1 cellular context compared by ENCODE assay signal in the genomic region with DNA sequence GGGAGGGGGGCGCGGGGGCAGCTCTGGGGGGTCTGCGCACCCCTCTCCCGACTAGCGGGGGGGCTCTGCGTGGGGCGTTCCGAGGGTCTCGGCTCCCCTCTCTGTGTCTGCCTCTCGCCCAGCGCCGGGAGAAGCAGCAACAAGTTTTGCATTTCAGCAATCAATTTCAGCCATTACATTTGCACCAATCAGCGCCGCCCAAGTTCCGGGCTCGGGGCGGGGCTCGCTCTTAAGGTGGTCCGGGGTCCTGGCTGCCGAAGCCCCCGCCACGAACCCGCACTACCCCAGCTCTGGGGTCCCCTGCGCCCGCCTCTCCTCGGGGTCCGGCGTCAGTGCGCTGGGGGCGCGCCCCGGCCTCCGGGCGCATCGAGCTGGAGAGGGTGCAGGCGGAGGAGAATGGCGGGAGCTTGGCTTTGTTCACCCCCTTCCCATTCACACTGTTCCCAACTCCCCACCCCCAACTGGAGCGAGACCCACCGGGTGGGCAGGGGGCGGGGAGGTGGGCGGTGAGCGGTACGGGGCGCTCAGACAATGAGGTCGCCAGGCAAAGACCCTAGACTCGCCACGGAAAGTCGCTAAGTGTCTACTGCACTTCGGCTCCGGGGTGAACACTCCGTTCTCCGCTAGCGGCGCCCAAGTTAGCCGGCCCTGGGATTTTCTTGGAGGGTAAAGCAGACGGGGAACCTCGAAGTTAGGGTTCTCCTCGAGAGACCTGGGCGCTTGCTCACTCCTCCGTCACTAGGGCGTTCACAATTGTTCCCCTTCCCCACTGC.
TF ChIP-seq lines count a peak whose summit lies in the region.

A gene (minus strand): TSS at position 141 of the 773 bp plus-strand sequence. CDS start 1,213 bp downstream, outside the sequence.

TF ChIP-seq in HEK293, 187 proteins besides CTCF, POLR2A, EP300 and RAD21 (continued from another document and continues in another):
- TF ChIP-seq, protein P1, sequence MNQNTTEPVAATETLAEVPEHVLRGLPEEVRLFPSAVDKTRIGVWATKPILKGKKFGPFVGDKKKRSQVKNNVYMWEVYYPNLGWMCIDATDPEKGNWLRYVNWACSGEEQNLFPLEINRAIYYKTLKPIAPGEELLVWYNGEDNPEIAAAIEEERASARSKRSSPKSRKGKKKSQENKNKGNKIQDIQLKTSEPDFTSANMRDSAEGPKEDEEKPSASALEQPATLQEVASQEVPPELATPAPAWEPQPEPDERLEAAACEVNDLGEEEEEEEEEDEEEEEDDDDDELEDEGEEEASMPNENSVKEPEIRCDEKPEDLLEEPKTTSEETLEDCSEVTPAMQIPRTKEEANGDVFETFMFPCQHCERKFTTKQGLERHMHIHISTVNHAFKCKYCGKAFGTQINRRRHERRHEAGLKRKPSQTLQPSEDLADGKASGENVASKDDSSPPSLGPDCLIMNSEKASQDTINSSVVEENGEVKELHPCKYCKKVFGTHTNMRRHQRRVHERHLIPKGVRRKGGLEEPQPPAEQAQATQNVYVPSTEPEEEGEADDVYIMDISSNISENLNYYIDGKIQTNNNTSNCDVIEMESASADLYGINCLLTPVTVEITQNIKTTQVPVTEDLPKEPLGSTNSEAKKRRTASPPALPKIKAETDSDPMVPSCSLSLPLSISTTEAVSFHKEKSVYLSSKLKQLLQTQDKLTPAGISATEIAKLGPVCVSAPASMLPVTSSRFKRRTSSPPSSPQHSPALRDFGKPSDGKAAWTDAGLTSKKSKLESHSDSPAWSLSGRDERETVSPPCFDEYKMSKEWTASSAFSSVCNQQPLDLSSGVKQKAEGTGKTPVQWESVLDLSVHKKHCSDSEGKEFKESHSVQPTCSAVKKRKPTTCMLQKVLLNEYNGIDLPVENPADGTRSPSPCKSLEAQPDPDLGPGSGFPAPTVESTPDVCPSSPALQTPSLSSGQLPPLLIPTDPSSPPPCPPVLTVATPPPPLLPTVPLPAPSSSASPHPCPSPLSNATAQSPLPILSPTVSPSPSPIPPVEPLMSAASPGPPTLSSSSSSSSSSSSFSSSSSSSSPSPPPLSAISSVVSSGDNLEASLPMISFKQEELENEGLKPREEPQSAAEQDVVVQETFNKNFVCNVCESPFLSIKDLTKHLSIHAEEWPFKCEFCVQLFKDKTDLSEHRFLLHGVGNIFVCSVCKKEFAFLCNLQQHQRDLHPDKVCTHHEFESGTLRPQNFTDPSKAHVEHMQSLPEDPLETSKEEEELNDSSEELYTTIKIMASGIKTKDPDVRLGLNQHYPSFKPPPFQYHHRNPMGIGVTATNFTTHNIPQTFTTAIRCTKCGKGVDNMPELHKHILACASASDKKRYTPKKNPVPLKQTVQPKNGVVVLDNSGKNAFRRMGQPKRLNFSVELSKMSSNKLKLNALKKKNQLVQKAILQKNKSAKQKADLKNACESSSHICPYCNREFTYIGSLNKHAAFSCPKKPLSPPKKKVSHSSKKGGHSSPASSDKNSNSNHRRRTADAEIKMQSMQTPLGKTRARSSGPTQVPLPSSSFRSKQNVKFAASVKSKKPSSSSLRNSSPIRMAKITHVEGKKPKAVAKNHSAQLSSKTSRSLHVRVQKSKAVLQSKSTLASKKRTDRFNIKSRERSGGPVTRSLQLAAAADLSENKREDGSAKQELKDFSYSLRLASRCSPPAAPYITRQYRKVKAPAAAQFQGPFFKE (tag by site-specific recombination; IDR thresholded peaks at IDR 0.05; ENCODE audit: borderline replicate concordance), result no peak
- TF ChIP-seq, protein P2, sequence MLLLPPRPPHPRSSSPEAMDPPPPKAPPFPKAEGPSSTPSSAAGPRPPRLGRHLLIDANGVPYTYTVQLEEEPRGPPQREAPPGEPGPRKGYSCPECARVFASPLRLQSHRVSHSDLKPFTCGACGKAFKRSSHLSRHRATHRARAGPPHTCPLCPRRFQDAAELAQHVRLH (tag by site-specific recombination; IDR thresholded peaks at IDR 0.05), result no peak
- TF ChIP-seq ZNF658 (tag by site-specific recombination; IDR thresholded peaks at IDR 0.05) (no peak), ZNF623 (tag by site-specific recombination; IDR thresholded peaks at IDR 0.05) (no peak), ZNF654 (tag by site-specific recombination; IDR thresholded peaks at IDR 0.05; ENCODE audit: low read depth) (no peak), ZNF138 (tag by site-specific recombination; IDR thresholded peaks at IDR 0.05; ENCODE audit: borderline replicate concordance) (no peak), GLI4 (tag by site-specific recombination; IDR thresholded peaks at IDR 0.05) (no peak), ZNF10 (tag by site-specific recombination; IDR thresholded peaks at IDR 0.05) (no peak), ZNF76 (tag by site-specific recombination; IDR thresholded peaks at IDR 0.05; ENCODE audit: borderline replicate concordance, low read depth) (no peak), ZNF341 (tag by site-specific recombination; IDR thresholded peaks at IDR 0.05; ENCODE audit: low read depth) (no peak), ZNF211 (tag by site-specific recombination; IDR thresholded peaks at IDR 0.05; ENCODE audit: low read depth) (no peak), ZNF596 (tag by site-specific recombination; IDR thresholded peaks at IDR 0.05) (0 out of 2 replicates have a peak, but pooled peaks have one; percentile 24), ZNF768 (tag by site-specific recombination; IDR thresholded peaks at IDR 0.05) (no peak), SCRT2 (tag by site-specific recombination; IDR thresholded peaks at IDR 0.05) (peak; percentile 96), GLI2 (tag by site-specific recombination; IDR thresholded peaks at IDR 0.05; ENCODE audit: borderline replicate concordance, low read depth) (no peak), ZBTB17 (tag by site-specific recombination; IDR thresholded peaks at IDR 0.05) (no peak), TCF7L2 (IDR thresholded peaks at IDR 0.05; ENCODE audit: borderline replicate concordance, low read depth, low read length) (no peak), PRDM1 (tag by site-specific recombination; IDR thresholded peaks at IDR 0.05) (no peak), ZNF561 (tag by site-specific recombination; IDR thresholded peaks at IDR 0.05; ENCODE audit: borderline replicate concordance) (no peak; the same call in 1 of the 2 replicates), ZNF404 (tag by site-specific recombination; IDR thresholded peaks at IDR 0.05) (no peak), KLF8 (tag by site-specific recombination; IDR thresholded peaks at IDR 0.05) (no peak), ZNF239 (tag by site-specific recombination; IDR thresholded peaks at IDR 0.05) (no peak), KLF10 (tag by site-specific recombination; IDR thresholded peaks at IDR 0.05) (no peak), KLF7 (tag by site-specific recombination; IDR thresholded peaks at IDR 0.05; ENCODE audit: borderline replicate concordance) (no peak), ZNF791 (tag by site-specific recombination; IDR thresholded peaks at IDR 0.05) (no peak), ZNF157 (tag by site-specific recombination; IDR thresholded peaks at IDR 0.05) (no peak), ZNF677 (tag by site-specific recombination; IDR thresholded peaks at IDR 0.05) (no peak), ZNF416 (tag by site-specific recombination; IDR thresholded peaks at IDR 0.05) (no peak), ZNF549 (tag by site-specific recombination; IDR thresholded peaks at IDR 0.05) (no peak), ZIC2 (tag by site-specific recombination; IDR thresholded peaks at IDR 0.05) (peak; percentile 39; the same call in 1 of the 2 replicates), ZNF133 (tag by site-specific recombination; IDR thresholded peaks at IDR 0.05) (no peak), ZNF660 (tag by site-specific recombination; IDR thresholded peaks at IDR 0.05) (no peak; the same call in 1 of the 2 replicates), ZNF140 (tag by site-specific recombination; IDR thresholded peaks at IDR 0.05) (no peak), ZNF560 (tag by site-specific recombination; IDR thresholded peaks at IDR 0.05; ENCODE audit: borderline replicate concordance) (no peak), SETDB1 (IDR thresholded peaks at IDR 0.05; ENCODE audit: insufficient read length, low read length) (no peak), ZNF629 (tag by site-specific recombination; IDR thresholded peaks at IDR 0.05) (no peak), ZBTB20 (tag by site-specific recombination; IDR thresholded peaks at IDR 0.05) (no peak), ZNF132 (tag by site-specific recombination; IDR thresholded peaks at IDR 0.05; ENCODE audit: borderline replicate concordance) (no peak), ZNF670 (tag by site-specific recombination; IDR thresholded peaks at IDR 0.05; ENCODE audit: low read depth) (no peak), ZNF112 (tag by site-specific recombination; IDR thresholded peaks at IDR 0.05) (no peak), ZBTB48 (tag by site-specific recombination; IDR thresholded peaks at IDR 0.05) (no peak; the same call in 1 of the 2 replicates), GFI1B (tag by site-specific recombination; IDR thresholded peaks at IDR 0.05) (no peak), SALL2 (tag by site-specific recombination; IDR thresholded peaks at IDR 0.05; ENCODE audit: borderline replicate concordance) (no peak), ZNF335 (tag by site-specific recombination; conservative IDR thresholded peaks at IDR 0.05) (peak; percentile 92)
- TF ChIP-seq, protein P3, sequence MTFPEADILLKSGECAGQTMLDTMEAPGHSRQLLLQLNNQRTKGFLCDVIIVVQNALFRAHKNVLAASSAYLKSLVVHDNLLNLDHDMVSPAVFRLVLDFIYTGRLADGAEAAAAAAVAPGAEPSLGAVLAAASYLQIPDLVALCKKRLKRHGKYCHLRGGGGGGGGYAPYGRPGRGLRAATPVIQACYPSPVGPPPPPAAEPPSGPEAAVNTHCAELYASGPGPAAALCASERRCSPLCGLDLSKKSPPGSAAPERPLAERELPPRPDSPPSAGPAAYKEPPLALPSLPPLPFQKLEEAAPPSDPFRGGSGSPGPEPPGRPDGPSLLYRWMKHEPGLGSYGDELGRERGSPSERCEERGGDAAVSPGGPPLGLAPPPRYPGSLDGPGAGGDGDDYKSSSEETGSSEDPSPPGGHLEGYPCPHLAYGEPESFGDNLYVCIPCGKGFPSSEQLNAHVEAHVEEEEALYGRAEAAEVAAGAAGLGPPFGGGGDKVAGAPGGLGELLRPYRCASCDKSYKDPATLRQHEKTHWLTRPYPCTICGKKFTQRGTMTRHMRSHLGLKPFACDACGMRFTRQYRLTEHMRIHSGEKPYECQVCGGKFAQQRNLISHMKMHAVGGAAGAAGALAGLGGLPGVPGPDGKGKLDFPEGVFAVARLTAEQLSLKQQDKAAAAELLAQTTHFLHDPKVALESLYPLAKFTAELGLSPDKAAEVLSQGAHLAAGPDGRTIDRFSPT (tag by site-specific recombination; IDR thresholded peaks at IDR 0.05), result no peak
- TF ChIP-seq, protein P4, sequence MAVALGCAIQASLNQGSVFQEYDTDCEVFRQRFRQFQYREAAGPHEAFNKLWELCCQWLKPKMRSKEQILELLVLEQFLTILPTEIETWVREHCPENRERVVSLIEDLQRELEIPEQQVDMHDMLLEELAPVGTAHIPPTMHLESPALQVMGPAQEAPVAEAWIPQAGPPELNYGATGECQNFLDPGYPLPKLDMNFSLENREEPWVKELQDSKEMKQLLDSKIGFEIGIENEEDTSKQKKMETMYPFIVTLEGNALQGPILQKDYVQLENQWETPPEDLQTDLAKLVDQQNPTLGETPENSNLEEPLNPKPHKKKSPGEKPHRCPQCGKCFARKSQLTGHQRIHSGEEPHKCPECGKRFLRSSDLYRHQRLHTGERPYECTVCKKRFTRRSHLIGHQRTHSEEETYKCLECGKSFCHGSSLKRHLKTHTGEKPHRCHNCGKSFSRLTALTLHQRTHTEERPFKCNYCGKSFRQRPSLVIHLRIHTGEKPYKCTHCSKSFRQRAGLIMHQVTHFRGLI (tag by site-specific recombination; IDR thresholded peaks at IDR 0.05), result no peak
- TF ChIP-seq, protein P5, sequence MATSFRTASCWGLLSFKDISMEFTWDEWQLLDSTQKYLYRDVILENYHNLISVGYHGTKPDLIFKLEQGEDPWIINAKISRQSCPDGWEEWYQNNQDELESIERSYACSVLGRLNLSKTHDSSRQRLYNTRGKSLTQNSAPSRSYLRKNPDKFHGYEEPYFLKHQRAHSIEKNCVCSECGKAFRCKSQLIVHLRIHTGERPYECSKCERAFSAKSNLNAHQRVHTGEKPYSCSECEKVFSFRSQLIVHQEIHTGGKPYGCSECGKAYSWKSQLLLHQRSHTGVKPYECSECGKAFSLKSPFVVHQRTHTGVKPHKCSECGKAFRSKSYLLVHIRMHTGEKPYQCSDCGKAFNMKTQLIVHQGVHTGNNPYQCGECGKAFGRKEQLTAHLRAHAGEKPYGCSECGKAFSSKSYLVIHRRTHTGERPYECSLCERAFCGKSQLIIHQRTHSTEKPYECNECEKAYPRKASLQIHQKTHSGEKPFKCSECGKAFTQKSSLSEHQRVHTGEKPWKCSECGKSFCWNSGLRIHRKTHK (tag by site-specific recombination; IDR thresholded peaks at IDR 0.05), result no peak
- TF ChIP-seq, protein P6, sequence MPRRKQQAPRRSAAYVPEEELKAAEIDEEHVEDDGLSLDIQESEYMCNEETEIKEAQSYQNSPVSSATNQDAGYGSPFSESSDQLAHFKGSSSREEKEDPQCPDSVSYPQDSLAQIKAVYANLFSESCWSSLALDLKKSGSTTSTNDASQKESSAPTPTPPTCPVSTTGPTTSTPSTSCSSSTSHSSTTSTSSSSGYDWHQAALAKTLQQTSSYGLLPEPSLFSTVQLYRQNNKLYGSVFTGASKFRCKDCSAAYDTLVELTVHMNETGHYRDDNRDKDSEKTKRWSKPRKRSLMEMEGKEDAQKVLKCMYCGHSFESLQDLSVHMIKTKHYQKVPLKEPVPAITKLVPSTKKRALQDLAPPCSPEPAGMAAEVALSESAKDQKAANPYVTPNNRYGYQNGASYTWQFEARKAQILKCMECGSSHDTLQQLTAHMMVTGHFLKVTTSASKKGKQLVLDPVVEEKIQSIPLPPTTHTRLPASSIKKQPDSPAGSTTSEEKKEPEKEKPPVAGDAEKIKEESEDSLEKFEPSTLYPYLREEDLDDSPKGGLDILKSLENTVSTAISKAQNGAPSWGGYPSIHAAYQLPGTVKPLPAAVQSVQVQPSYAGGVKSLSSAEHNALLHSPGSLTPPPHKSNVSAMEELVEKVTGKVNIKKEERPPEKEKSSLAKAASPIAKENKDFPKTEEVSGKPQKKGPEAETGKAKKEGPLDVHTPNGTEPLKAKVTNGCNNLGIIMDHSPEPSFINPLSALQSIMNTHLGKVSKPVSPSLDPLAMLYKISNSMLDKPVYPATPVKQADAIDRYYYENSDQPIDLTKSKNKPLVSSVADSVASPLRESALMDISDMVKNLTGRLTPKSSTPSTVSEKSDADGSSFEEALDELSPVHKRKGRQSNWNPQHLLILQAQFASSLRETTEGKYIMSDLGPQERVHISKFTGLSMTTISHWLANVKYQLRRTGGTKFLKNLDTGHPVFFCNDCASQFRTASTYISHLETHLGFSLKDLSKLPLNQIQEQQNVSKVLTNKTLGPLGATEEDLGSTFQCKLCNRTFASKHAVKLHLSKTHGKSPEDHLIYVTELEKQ (tag by site-specific recombination; IDR thresholded peaks at IDR 0.05; ENCODE audit: borderline replicate concordance), result no peak
- TF ChIP-seq, protein P7, sequence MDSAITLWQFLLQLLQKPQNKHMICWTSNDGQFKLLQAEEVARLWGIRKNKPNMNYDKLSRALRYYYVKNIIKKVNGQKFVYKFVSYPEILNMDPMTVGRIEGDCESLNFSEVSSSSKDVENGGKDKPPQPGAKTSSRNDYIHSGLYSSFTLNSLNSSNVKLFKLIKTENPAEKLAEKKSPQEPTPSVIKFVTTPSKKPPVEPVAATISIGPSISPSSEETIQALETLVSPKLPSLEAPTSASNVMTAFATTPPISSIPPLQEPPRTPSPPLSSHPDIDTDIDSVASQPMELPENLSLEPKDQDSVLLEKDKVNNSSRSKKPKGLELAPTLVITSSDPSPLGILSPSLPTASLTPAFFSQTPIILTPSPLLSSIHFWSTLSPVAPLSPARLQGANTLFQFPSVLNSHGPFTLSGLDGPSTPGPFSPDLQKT (IDR thresholded peaks at IDR 0.05; ENCODE audit: borderline replicate concordance, low read depth, low read length), result no peak
